In genomic region chr22:44972363-44973083, GRCh38 we compare ENCODE assay signal across 15 cellular contexts. TPM values are rescaled to one million over a fixed set of nuclear protein-coding genes. Genes with fewer than 3 reads are reported as not detected.
DNase-seq lines count a peak whose midpoint lies in the region; ATAC-seq and TF ChIP-seq lines count a peak whose summit lies in the region.
"Had no signal": no experiment of that assay in that cellular context is flagged by ENCODE, and none has a peak within 500 bp of the region (broad histone marks: within the 10 kb centered on the region; RNA-seq: fewer than 3 reads in every experiment).

No MANE protein-coding gene starts in this region.

- no peak for TF ChIP-seq CTCF in GM23338 (conservative IDR thresholded peaks at IDR 0.05; ENCODE audit: low read depth in 2 of 2)

- H3K36me3 Mint-ChIP-seq in GM23338 (ENCODE audit: low read depth) = peaks cover 40% of the 10 kb centered on the region
- no peaks in the 10 kb centered on the region for H3K36me3 Mint-ChIP-seq in activated T-cell treated with anti-CD3 and anti-CD28 coated beads, Interleukin-2, amount 50 U/mL, for 72 hours (ENCODE audit: insufficient read depth in 2 of 2)
- H3K36me3 Mint-ChIP-seq: naive thymus-derived CD8-positive, alpha-beta T cell had no signal

- H2AFZ ChIP-seq in GM23338 = no peak overlapping the region

- peak overlapping the region; percentile 62; the same call in 1 of the 2 replicates for H3K4me2 ChIP-seq in GM23338

- peaks cover 65% of the 10 kb centered on the region for H4K20me1 ChIP-seq in GM23338 (replicated peaks; ENCODE audit: insufficient read depth)

- peaks cover 56% of the 10 kb centered on the region for H3K4me1 Mint-ChIP-seq in GM23338
- H3K4me1 Mint-ChIP-seq in activated T-cell treated with anti-CD3 and anti-CD28 coated beads, Interleukin-2, amount 50 U/mL, for 72 hours (ENCODE audit: low read depth) = no peaks in the 10 kb centered on the region

- H3K4me3 ChIP-seq in GM23338 = no peak overlapping the region
- H3K4me3 ChIP-seq: K562, skin epidermis had no signal

- H3K27me3 Mint-ChIP-seq in GM23338 (ENCODE audit: insufficient read depth, low read depth, poor library complexity) = peaks cover 28% of the 10 kb centered on the region
- H3K27me3 Mint-ChIP-seq in activated T-cell treated with anti-CD3 and anti-CD28 coated beads, Interleukin-2, amount 50 U/mL, for 72 hours (ENCODE audit: low read depth) = peaks cover 14% of the 10 kb centered on the region

- ATAC-seq in GM23338 (no peak), GM19023 (IDR thresholded peaks at IDR 0.05; ENCODE audit: unreplicated experiment) (no peak)
- ATAC-seq in activated T-cell treated with anti-CD3 and anti-CD28 coated beads, Interleukin-2, amount 50 U/mL, for 72 hours (replicated peaks in 1 of 2) = peak; percentile 46 to 68
- ATAC-seq: K562; naive thymus-derived CD8-positive, alpha-beta T cell; PC-3 had no signal

- H3K4me1 ChIP-seq in GM23338 (ENCODE audit: insufficient read depth) = peaks cover 45% of the 10 kb centered on the region

- peak overlapping the region; percentile 24; the same call in 1 of the 2 replicates for H3K27ac Mint-ChIP-seq in GM23338
- H3K27ac Mint-ChIP-seq in activated T-cell treated with anti-CD3 and anti-CD28 coated beads, Interleukin-2, amount 50 U/mL, for 72 hours = no peak overlapping the region

- H3K9me2 ChIP-seq in GM23338 (ENCODE audit: insufficient read depth) = no peaks in the 10 kb centered on the region

- H3K79me2 ChIP-seq in GM23338 (replicated peaks; ENCODE audit: insufficient read depth) = peaks cover 47% of the 10 kb centered on the region

- no peak overlapping the region; the same call in 2 of the 3 replicates for H3K4me3 Mint-ChIP-seq in GM23338
- peak overlapping the region; percentile 12 to 35 for H3K4me3 Mint-ChIP-seq in activated T-cell treated with anti-CD3 and anti-CD28 coated beads, Interleukin-2, amount 50 U/mL, for 72 hours

- DNase-seq in CD1c-positive myeloid dendritic cell (ENCODE audit: extremely low spot score) (peak; percentile 1), GM23338 (ENCODE audit: low spot score) (no peak), midbrain (lab: John Stamatoyannopoulos, UW) (peak; percentile 19), DMS 273 (lab: John Stamatoyannopoulos, UW; ENCODE audit: unreplicated experiment) (no peak), erythroblast (lab: John Stamatoyannopoulos, UW) (no peak), NCI-H1694 treated with DMSO at 0.1 percent for 48 hours (lab: John Stamatoyannopoulos, UW) (no peak)
- peak; percentile 7 to 41 for DNase-seq in activated T-cell treated with anti-CD3 and anti-CD28 coated beads, Interleukin-2, amount 50 U/mL, for 72 hours
- DNase-seq: H7, kidney glomerular epithelial cell, NCI-H2081 treated with DMSO at 0.1 percent for 48 hours, PC-3 had no signal

- TF ChIP-seq POLR2A in erythroblast (IDR thresholded peaks at IDR 0.05; ENCODE audit: low read length) = no peak

- peaks cover 34% of the 10 kb centered on the region for H3F3A ChIP-seq in GM23338 (replicated peaks; ENCODE audit: low read depth)

- H3K36me3 ChIP-seq in GM23338 (ENCODE audit: insufficient read depth) = peaks cover 5% of the 10 kb centered on the region; the same call in 1 of the 2 replicates

- H3K27me3 ChIP-seq in GM23338 (ENCODE audit: insufficient read depth) = no peaks in the 10 kb centered on the region

- peak overlapping the region; percentile 74 for H3K27ac ChIP-seq in GM23338 (ENCODE audit: low read depth)

- no peaks in the 10 kb centered on the region for H3K9me3 Mint-ChIP-seq in GM23338
- no peaks in the 10 kb centered on the region for H3K9me3 Mint-ChIP-seq in activated T-cell treated with anti-CD3 and anti-CD28 coated beads, Interleukin-2, amount 50 U/mL, for 72 hours

TF ChIP-seq in GM23338, 12 proteins besides CTCF, POLR2A, EP300 and RAD21:
- TF ChIP-seq ZNF331 (CRISPR knock-in tag; IDR thresholded peaks at IDR 0.05; ENCODE audit: low read depth) (no peak), ZNF114 (CRISPR knock-in tag; IDR thresholded peaks at IDR 0.05) (no peak), POLR2AphosphoS5 (IDR thresholded peaks at IDR 0.05; ENCODE audit: low read depth) (no peak; the same call in 1 of the 2 replicates), JUNB (IDR thresholded peaks at IDR 0.05; ENCODE audit: unreplicated experiment) (no peak), CREB1 (CRISPR knock-in tag; IDR thresholded peaks at IDR 0.05; ENCODE audit: low read depth) (no peak), EZH2 (IDR thresholded peaks at IDR 0.05; ENCODE audit: low read depth, unreplicated experiment) (no peak), EZH2phosphoT487 (IDR thresholded peaks at IDR 0.05; ENCODE audit: unreplicated experiment) (no peak), STAT1 (IDR thresholded peaks at IDR 0.05; ENCODE audit: unreplicated experiment) (no peak)
- TF ChIP-seq, protein P1, sequence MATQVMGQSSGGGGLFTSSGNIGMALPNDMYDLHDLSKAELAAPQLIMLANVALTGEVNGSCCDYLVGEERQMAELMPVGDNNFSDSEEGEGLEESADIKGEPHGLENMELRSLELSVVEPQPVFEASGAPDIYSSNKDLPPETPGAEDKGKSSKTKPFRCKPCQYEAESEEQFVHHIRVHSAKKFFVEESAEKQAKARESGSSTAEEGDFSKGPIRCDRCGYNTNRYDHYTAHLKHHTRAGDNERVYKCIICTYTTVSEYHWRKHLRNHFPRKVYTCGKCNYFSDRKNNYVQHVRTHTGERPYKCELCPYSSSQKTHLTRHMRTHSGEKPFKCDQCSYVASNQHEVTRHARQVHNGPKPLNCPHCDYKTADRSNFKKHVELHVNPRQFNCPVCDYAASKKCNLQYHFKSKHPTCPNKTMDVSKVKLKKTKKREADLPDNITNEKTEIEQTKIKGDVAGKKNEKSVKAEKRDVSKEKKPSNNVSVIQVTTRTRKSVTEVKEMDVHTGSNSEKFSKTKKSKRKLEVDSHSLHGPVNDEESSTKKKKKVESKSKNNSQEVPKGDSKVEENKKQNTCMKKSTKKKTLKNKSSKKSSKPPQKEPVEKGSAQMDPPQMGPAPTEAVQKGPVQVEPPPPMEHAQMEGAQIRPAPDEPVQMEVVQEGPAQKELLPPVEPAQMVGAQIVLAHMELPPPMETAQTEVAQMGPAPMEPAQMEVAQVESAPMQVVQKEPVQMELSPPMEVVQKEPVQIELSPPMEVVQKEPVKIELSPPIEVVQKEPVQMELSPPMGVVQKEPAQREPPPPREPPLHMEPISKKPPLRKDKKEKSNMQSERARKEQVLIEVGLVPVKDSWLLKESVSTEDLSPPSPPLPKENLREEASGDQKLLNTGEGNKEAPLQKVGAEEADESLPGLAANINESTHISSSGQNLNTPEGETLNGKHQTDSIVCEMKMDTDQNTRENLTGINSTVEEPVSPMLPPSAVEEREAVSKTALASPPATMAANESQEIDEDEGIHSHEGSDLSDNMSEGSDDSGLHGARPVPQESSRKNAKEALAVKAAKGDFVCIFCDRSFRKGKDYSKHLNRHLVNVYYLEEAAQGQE (IDR thresholded peaks at IDR 0.05; ENCODE audit: unreplicated experiment) = no peak
- TF ChIP-seq, protein P2, sequence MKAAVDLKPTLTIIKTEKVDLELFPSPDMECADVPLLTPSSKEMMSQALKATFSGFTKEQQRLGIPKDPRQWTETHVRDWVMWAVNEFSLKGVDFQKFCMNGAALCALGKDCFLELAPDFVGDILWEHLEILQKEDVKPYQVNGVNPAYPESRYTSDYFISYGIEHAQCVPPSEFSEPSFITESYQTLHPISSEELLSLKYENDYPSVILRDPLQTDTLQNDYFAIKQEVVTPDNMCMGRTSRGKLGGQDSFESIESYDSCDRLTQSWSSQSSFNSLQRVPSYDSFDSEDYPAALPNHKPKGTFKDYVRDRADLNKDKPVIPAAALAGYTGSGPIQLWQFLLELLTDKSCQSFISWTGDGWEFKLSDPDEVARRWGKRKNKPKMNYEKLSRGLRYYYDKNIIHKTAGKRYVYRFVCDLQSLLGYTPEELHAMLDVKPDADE (IDR thresholded peaks at IDR 0.05) = no peak
TF ChIP-seq in GM23338: peak in this region for 0.

RNA-seq across cellular contexts. Expression of gene PHF21B, which starts 37.3 kb away (rescaled TPM):
- total RNA-seq in GM23338 (2014; rRNA removed; shearing (Covaris generic)) = 127 and 149 TPM in 2 replicates
- polyA plus RNA-seq in GM23338 (2016; fragmentation: Nextera tagmentation; extraction: Ambion mirVana) = 16.5 and 20.6 TPM in 2 replicates
- total RNA-seq in activated T-cell treated with anti-CD3 and anti-CD28 coated beads, Interleukin-2, amount 50 U/mL, for 72 hours = under 1 TPM; 0.72 to 0.83 TPM
- total RNA-seq: K562; naive thymus-derived CD8-positive, alpha-beta T cell; PC-3 had no signal
- polyA plus RNA-seq: naive thymus-derived CD8-positive, alpha-beta T cell had no signal

Comparison
In these comparisons a context has a peak if more than half of its experiments do, and no peak if none do; other contexts are left out.
1. DNase-seq: peak in CD1c-positive myeloid dendritic cell (single experiment), activated T-cell treated with anti-CD3 and anti-CD28 coated beads, Interleukin-2, amount 50 U/mL, for 72 hours (2 of 2) and midbrain (single experiment); none in GM23338 (single experiment), DMS 273 (single experiment), erythroblast (0 of 2) and NCI-H1694 treated with DMSO at 0.1 percent for 48 hours (single experiment).
2. ATAC-seq: peak in activated T-cell treated with anti-CD3 and anti-CD28 coated beads, Interleukin-2, amount 50 U/mL, for 72 hours (2 of 2); none in GM23338 (single experiment) and GM19023 (single experiment).
3. RNA of gene PHF21B, which starts 37.3 kb away (total RNA-seq): 127 to 149 TPM in GM23338; 0.72 to 0.83 TPM in activated T-cell treated with anti-CD3 and anti-CD28 coated beads, Interleukin-2, amount 50 U/mL, for 72 hours; every median in the first group is over 10 times any median in the second.